ENCODE assay signal across 8 cellular contexts in the genomic region with DNA sequence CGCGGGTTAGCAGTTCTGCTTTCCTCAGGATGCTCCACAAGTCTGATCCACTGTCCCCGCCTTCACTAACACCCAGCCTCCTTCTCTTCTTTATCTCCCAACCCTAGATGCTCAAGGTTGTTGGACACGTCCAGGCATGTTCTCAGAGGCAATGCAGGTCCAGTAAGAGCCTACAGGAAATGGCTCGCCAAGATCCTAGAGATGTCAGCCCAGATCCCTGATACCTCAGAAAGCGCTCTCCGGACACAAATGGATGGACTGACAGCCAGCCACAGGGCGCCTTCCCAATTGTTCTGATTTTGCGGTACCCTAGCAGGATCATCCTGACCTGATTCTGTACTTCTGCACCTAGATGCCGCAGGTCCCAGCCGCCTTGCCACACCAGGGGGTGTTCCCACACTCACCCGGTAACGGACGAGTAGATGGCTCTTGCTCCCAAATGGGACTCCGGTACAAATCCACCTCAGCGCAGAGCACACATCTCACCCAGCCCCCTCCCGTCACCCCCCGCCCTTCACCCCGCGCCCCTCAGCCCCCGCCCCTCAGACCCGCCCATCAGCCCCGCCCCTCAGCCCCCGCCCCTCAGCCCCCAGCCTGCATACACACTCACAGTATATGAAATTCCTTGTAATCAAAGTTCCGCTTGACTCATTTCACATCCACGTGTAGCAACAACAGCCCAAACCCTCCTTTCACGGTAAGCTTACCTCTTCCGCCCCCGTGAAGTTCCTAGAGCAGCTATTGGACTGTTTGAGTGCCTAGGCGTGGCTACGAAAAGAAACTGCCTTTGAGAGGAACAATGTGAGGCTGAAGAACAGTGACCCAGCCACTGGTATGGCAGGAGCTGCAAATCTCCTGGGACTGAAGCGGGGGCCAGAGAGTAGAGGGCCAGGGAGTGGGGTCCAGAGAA. TPM values are rescaled to one million over a fixed set of nuclear protein-coding genes. Genes with fewer than 3 reads are reported as not detected.
DNase-seq lines count a peak whose midpoint lies in the region; ATAC-seq and TF ChIP-seq lines count a peak whose summit lies in the region.

A gene with protein sequence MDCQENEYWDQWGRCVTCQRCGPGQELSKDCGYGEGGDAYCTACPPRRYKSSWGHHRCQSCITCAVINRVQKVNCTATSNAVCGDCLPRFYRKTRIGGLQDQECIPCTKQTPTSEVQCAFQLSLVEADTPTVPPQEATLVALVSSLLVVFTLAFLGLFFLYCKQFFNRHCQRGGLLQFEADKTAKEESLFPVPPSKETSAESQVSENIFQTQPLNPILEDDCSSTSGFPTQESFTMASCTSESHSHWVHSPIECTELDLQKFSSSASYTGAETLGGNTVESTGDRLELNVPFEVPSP (minus strand): TSS at position 488 of the 910 bp plus-strand sequence. CDS start 23,058 bp downstream, outside the sequence.

- H3K27me3 Mint-ChIP-seq in activated naive CD4-positive, alpha-beta T cell treated with anti-CD3 and anti-CD28 coated beads, Interleukin-2, amount 10 ng/mL, durations not matched to agents 7 days and 5 days = no peaks in the 10 kb centered on the region

- H3K27ac ChIP-seq in HUES64 (ENCODE audit: low read depth, low read length) (no peak within 1 kb of the TSS; the same call in 1 of the 2 replicates), heart left ventricle (peak within 1 kb of the TSS in 6 of 12 donors; percentile 20 to 63 (median 51)), psoas muscle (no peak within 1 kb of the TSS)

- peak; percentile 85 for ATAC-seq in GM21528 (IDR thresholded peaks at IDR 0.05; ENCODE audit: low FRiP score, unreplicated experiment)
- peak in 3 of 4 donors; percentile 73 to 84 (median 79) for ATAC-seq in heart left ventricle
- ATAC-seq in psoas muscle = peak in 2 of 4 donors; percentile 38 to 51

- H3K4me3 ChIP-seq in HUES64 (ENCODE audit: low read length) (peak within 1 kb of the TSS; percentile 87), heart left ventricle (peak within 1 kb of the TSS; percentile 7 to 60 (median 50)), psoas muscle (peak within 1 kb of the TSS; percentile 39)

- H3K4me1 Mint-ChIP-seq in activated naive CD4-positive, alpha-beta T cell treated with anti-CD3 and anti-CD28 coated beads, Interleukin-2, amount 10 ng/mL, durations not matched to agents 7 days and 5 days = peaks cover 12% of the 10 kb centered on the region

- peak within 1 kb of the TSS; percentile 85 for H3K27ac Mint-ChIP-seq in activated naive CD4-positive, alpha-beta T cell treated with anti-CD3 and anti-CD28 coated beads, Interleukin-2, amount 10 ng/mL, durations not matched to agents 7 days and 5 days

- DNase-seq in GM04503 (ENCODE audit: low read depth) (peak; percentile 60), heart left ventricle (peak in 4 of 5 donors; percentile 17 to 28 (median 22)), psoas muscle (no peak), NCI-H1694 (lab: John Stamatoyannopoulos, UW) (no peak), NCI-H1048 (lab: John Stamatoyannopoulos, UW) (no peak)
- peak; percentile 52 for DNase-seq in activated naive CD4-positive, alpha-beta T cell treated with anti-CD3 and anti-CD28 coated beads, Interleukin-2, amount 10 ng/mL, durations not matched to agents 7 days and 5 days

- no peaks in the 10 kb centered on the region for H3K9me3 Mint-ChIP-seq in activated naive CD4-positive, alpha-beta T cell treated with anti-CD3 and anti-CD28 coated beads, Interleukin-2, amount 10 ng/mL, durations not matched to agents 7 days and 5 days

- peak within 1 kb of the TSS; percentile 81 for H3K4me3 Mint-ChIP-seq in activated naive CD4-positive, alpha-beta T cell treated with anti-CD3 and anti-CD28 coated beads, Interleukin-2, amount 10 ng/mL, durations not matched to agents 7 days and 5 days

- H3K27me3 ChIP-seq in HUES64 (ENCODE audit: insufficient read depth, low read length) (no peaks in the 10 kb centered on the region), heart left ventricle (peaks cover 0 to 3% (median 0%) of the 10 kb centered on the region in 9 donors), psoas muscle (ENCODE audit: insufficient read depth in 3 of 3, low read length in 2 of 3) (peaks cover 0 to 23% (median 0%) of the 10 kb centered on the region in 3 donors)

- no peak for TF ChIP-seq POLR2A in heart left ventricle (IDR thresholded peaks at IDR 0.05)

- H3K9ac ChIP-seq in HUES64 (ENCODE audit: low read depth, low read length) = peak within 1 kb of the TSS; percentile 75

- H3K36me3 ChIP-seq in HUES64 (ENCODE audit: insufficient read depth, low read length) (no peaks in the 10 kb centered on the region), heart left ventricle (no peaks in the 10 kb centered on the region), psoas muscle (ENCODE audit: insufficient read depth in 1 of 2, low read depth in 1 of 2) (no peaks in the 10 kb centered on the region)

- H3K4me1 ChIP-seq in HUES64 (ENCODE audit: insufficient read depth, low read length) = peaks cover 21% of the 10 kb centered on the region; the same call in 1 of the 2 replicates
- H3K4me1 ChIP-seq in heart left ventricle = peaks cover 0 to 9% (median 0%) of the 10 kb centered on the region in 12 donors
- H3K4me1 ChIP-seq in psoas muscle = no peaks in the 10 kb centered on the region

- TF ChIP-seq CTCF in heart left ventricle (IDR thresholded peaks at IDR 0.05) = no peak
- no peak for TF ChIP-seq CTCF in psoas muscle (IDR thresholded peaks at IDR 0.05)

- H3K9me3 ChIP-seq in HUES64 (ENCODE audit: insufficient read depth, low read depth, low read length) = no peaks in the 10 kb centered on the region
- H3K9me3 ChIP-seq in heart left ventricle = no peaks in the 10 kb centered on the region
- no peaks in the 10 kb centered on the region for H3K9me3 ChIP-seq in psoas muscle

- intact Hi-C loops in heart left ventricle (cut with DNase I) (no loop called here), psoas muscle (cut with DNase I) (no loop called here)

- CTCF ChIA-PET in activated naive CD4-positive, alpha-beta T cell treated with anti-CD3 and anti-CD28 coated beads, Interleukin-2, amount 10 ng/mL, durations not matched to agents 7 days and 5 days (lab: Charles Lee) = no interaction called here

- 2% methylated on average over 24 of the region's 32 CpGs for WGBS in HUES64
- WGBS in heart left ventricle, 4 donors = 1 to 37% (median 16%) methylated on average over 27 to 32 of the region's 32 CpGs
- 2 to 27% (median 6%) methylated on average over 19 to 32 of the region's 32 CpGs for WGBS in psoas muscle, 3 donors

- no peaks in the 10 kb centered on the region for H3K36me3 Mint-ChIP-seq in activated naive CD4-positive, alpha-beta T cell treated with anti-CD3 and anti-CD28 coated beads, Interleukin-2, amount 10 ng/mL, durations not matched to agents 7 days and 5 days

RNA-seq across cellular contexts. Expression of the gene that starts here (rescaled TPM):
- polyA plus RNA-seq in HUES64 (2013, experiment 1 of 2) = 4.4 TPM
- polyA plus RNA-seq in HUES64 (2013, experiment 2 of 2) = 4.8 TPM
- total RNA-seq in heart left ventricle = 1 to 10 TPM in 7 of 9 donors, under 1 TPM in 2; 0.81 to 4.6 (median 1.2) TPM
- under 1 TPM; 0.14 to 0.19 TPM for polyA plus RNA-seq in heart left ventricle
- 1 to 10 TPM in 2 of 4 donors, under 1 TPM in 2; 0.21 to 5.9 (median 1.1) TPM for total RNA-seq in psoas muscle
- under 1 TPM; 0.03 to 0.08 (median 0.04) TPM for polyA plus RNA-seq in psoas muscle

Comparison
In these comparisons a context has a peak if more than half of its experiments do, and no peak if none do; other contexts are left out.
1. DNase-seq: peak in GM04503 (single experiment), activated naive CD4-positive, alpha-beta T cell treated with anti-CD3 and anti-CD28 coated beads, Interleukin-2, amount 10 ng/mL, durations not matched to agents 7 days and 5 days (single experiment) and heart left ventricle (4 of 5); none in psoas muscle (0 of 2), NCI-H1694 (single experiment) and NCI-H1048 (single experiment).
2. Peak in every context shown above with its lines, with median percentiles within 50 percentile points of each other: H3K4me3 ChIP-seq.